Comparison of ENCODE assay signal across 8 cellular contexts in genomic region chr1:208207388-208208131, GRCh38. TPM values are rescaled to one million over a fixed set of nuclear protein-coding genes. Genes with fewer than 3 reads are reported as not detected.
A peak's percentile ranks its signal among the peaks of the same experiment; 100 is the strongest.
DNase-seq lines count a peak whose midpoint lies in the region; ATAC-seq and TF ChIP-seq lines count a peak whose summit lies in the region.

No MANE protein-coding gene starts in this region.

- WGBS in spleen, 5 donors: 42 to 58% (median 45%) methylated on average over 10 of the region's 10 CpGs

- H3K9ac ChIP-seq in fibroblast of lung (ENCODE audit: insufficient read depth, low read length): no peak overlapping the region

- H3K36me3 ChIP-seq in PC-9 (ENCODE audit: low read depth) (peaks cover 6% of the 10 kb centered on the region; the same call in 1 of the 2 replicates), fibroblast of lung (ENCODE audit: control insufficient read depth, insufficient read depth, low read length) (no peaks in the 10 kb centered on the region), spleen (no peaks in the 10 kb centered on the region)

- peak overlapping the region; percentile 20; the same call in 1 of the 2 replicates for H3K27ac ChIP-seq in PC-9
- peak overlapping the region; percentile 40 for H3K27ac ChIP-seq in fibroblast of lung (ENCODE audit: insufficient read depth, low read length)
- peak overlapping the region in 4 of 8 donors; percentile 37 to 58 (median 48) for H3K27ac ChIP-seq in spleen

- H3K4me3 ChIP-seq in PC-9 (no peak overlapping the region), fibroblast of lung (replicated peaks in 1 of 4; ENCODE audit: control extremely low read depth in 1 of 4, insufficient read depth in 1 of 4, low read depth in 3 of 4, low read length in 4 of 4) (no peak overlapping the region), spleen (no peak overlapping the region)

- H3K9me3 ChIP-seq in PC-9 (ENCODE audit: insufficient read depth, low read depth) (no peaks in the 10 kb centered on the region), fibroblast of lung (ENCODE audit: control insufficient read depth, insufficient read depth, low read depth, low read length) (no peaks in the 10 kb centered on the region), spleen (no peaks in the 10 kb centered on the region)

- no peaks in the 10 kb centered on the region for H3K27me3 ChIP-seq in PC-9 (ENCODE audit: insufficient read depth, low read depth)
- H3K27me3 ChIP-seq in fibroblast of lung (ENCODE audit: control insufficient read depth, insufficient read depth, low read length): no peaks in the 10 kb centered on the region
- no peaks in the 10 kb centered on the region for H3K27me3 ChIP-seq in spleen (replicated peaks in 1 of 7)

- H3K4me1 ChIP-seq in PC-9 (replicated peaks; ENCODE audit: insufficient read depth): peaks cover 44% of the 10 kb centered on the region
- peaks cover 8% of the 10 kb centered on the region for H3K4me1 ChIP-seq in fibroblast of lung (ENCODE audit: control insufficient read depth, extremely low read depth, insufficient read depth, low read length)
- H3K4me1 ChIP-seq in spleen: peaks cover 6 to 27% (median 10%) of the 10 kb centered on the region in 6 donors

- no peak for TF ChIP-seq CTCF in PC-9 (conservative IDR thresholded peaks at IDR 0.05)
- no peak for TF ChIP-seq CTCF in fibroblast of lung (conservative IDR thresholded peaks at IDR 0.05 in 1 of 2, IDR thresholded peaks at IDR 0.05 in 1 of 2; ENCODE audit: low read depth in 1 of 2, low read length in 2 of 2)
- no peak for TF ChIP-seq CTCF in spleen (IDR thresholded peaks at IDR 0.05 in 8 of 11, conservative IDR thresholded peaks at IDR 0.05 in 3 of 11)

- no peaks in the 10 kb centered on the region for H3K9me2 ChIP-seq in PC-9 (ENCODE audit: insufficient read depth)

- intact Hi-C loops in PC-9 (cut with micrococcal nuclease; ENCODE audit: unreplicated experiment): loop anchor here (1.0 kb wide), 1 partner anchor 32 kb away; no protein-coding TSS in a partner anchor
- intact Hi-C loops in sciatic nerve (cut with DNase I): no loop called here
- intact Hi-C loops in posterior cingulate gyrus (cut with DNase I): no loop called here
- intact Hi-C loops in spleen (cut with DNase I; ENCODE audit: low total_unique reads): no loop called here

- H3K79me2 ChIP-seq in PC-9 (ENCODE audit: low read depth) (peaks cover 5% of the 10 kb centered on the region; the same call in 1 of the 2 replicates), fibroblast of lung (ENCODE audit: control insufficient read depth, insufficient read depth, low read length) (no peaks in the 10 kb centered on the region)

- H4K20me1 ChIP-seq in PC-9 (ENCODE audit: insufficient read depth): no peaks in the 10 kb centered on the region
- H4K20me1 ChIP-seq in fibroblast of lung (ENCODE audit: control insufficient read depth, extremely low read depth, insufficient read depth, low read length): no peaks in the 10 kb centered on the region

- POLR2A ChIA-PET in PC-9 (lab: Charles Lee; ENCODE audit: unreplicated experiment): interaction anchor here (0.6 to 1.0 kb wide), 6 partner anchors 14 to 385 kb away, joined by 3 to 4 read pairs (median 4); no protein-coding TSS in a partner anchor

- no TSS peak for BruUV-seq in PC-9 (replicated peaks; lab: Mats Ljungman, UMichigan)

- H3K4me2 ChIP-seq in PC-9: no peak overlapping the region
- H3K4me2 ChIP-seq in fibroblast of lung (ENCODE audit: extremely low read depth, insufficient read depth, low read length): no peak overlapping the region

- H3F3A ChIP-seq in PC-9 (ENCODE audit: insufficient read depth, low read depth): peaks cover 31% of the 10 kb centered on the region

- no peak for TF ChIP-seq POLR2A in spleen (IDR thresholded peaks at IDR 0.05)

- CTCF ChIA-PET in PC-9 (lab: Charles Lee): interaction anchor here (0.7 to 1.0 kb wide), 3 partner anchors 35 to 185 kb away, joined by 3 to 5 read pairs (median 4); partner anchors contain the start of gene PLXNA2

- H2AFZ ChIP-seq in PC-9: no peak overlapping the region
- H2AFZ ChIP-seq in fibroblast of lung (ENCODE audit: low read length): no peak overlapping the region

- DNase-seq in GM04503 (ENCODE audit: low read depth) (peak; percentile 79), PC-9 (peak in 1 of 2 experiments; percentile 53), fibroblast of lung (ENCODE audit: low read depth in 2 of 2) (peak; percentile 89 to 99), sciatic nerve (ENCODE audit: low spot score) (no peak), COLO829 (ENCODE audit: low spot score) (no peak), posterior cingulate gyrus (no peak), spleen (no peak)

- peak; percentile 56 for ATAC-seq in sciatic nerve
- no peak for ATAC-seq in HG03521 (IDR thresholded peaks at IDR 0.05; ENCODE audit: unreplicated experiment)

RNA-seq across cellular contexts. Expression of gene PLXNA2, which starts 36.6 kb away (rescaled TPM):
- total RNA-seq in PC-9 (2021): 10.2 and 15.6 TPM in 2 replicates
- 2.0 and 2.8 TPM in 2 replicates for total RNA-seq in fibroblast of lung
- 0.43 and 0.80 TPM in 2 replicates for polyA plus RNA-seq in fibroblast of lung
- polyA plus RNA-seq in fibroblast of lung (2012): 0.80 and 0.88 TPM in 2 replicates
- 4.3 and 5.9 TPM in 2 replicates for polyA minus RNA-seq in fibroblast of lung (ENCODE audit: low replicate concordance)
- 28.2 TPM for total RNA-seq in sciatic nerve
- 10 to 100 TPM in 3 of 7 donors, 1 to 10 TPM in 4; 6.7 to 16.9 (median 8.2) TPM for total RNA-seq in spleen
- polyA plus RNA-seq in spleen: 1 to 10 TPM in 2 of 3 donors, under 1 TPM in 1; 0.93 to 2.1 (median 1.3) TPM

Comparison
In these comparisons a context has a peak if more than half of its experiments do, and no peak if none do; other contexts are left out.
1. DNase-seq: peak in GM04503 (single experiment) and fibroblast of lung (2 of 2); none in sciatic nerve (single experiment), COLO829 (single experiment), posterior cingulate gyrus (0 of 10) and spleen (single experiment).